6 cellular contexts compared by ENCODE assay signal in genomic region chr19:14792250-14792649, GRCh38. TPM values are rescaled to one million over a fixed set of nuclear protein-coding genes. Genes with fewer than 3 reads are reported as not detected.
"Had no signal": no experiment of that assay in that cellular context is flagged by ENCODE, and none has a peak within 500 bp of the region (broad histone marks: within the 10 kb centered on the region; RNA-seq: fewer than 3 reads in every experiment).

No MANE protein-coding gene starts in this region.

RNA-seq across cellular contexts. Expression of gene ADGRE2, which starts 13.9 kb away (rescaled TPM):
- total RNA-seq: SJSA1 had no signal

RNA-seq across cellular contexts. Expression of gene OR7A5, which starts 42.7 kb away (rescaled TPM):
- total RNA-seq: NCI-H460; Right ventricle myocardium superior; SJSA1; T-helper 1 cell treated with Interleukin-12 subunit alpha and Interleukin-12 subunit beta and Interleukin-4 antibody, amounts not matched to agents 30 ng/mL and 1 ng/mL, for 36 hours had no signal
- polyA plus RNA-seq: IgD-negative memory B cell had no signal

RNA-seq across cellular contexts. Expression of gene OR7C1, which starts 42.7 kb away (rescaled TPM):
- total RNA-seq: NCI-H460; Right ventricle myocardium superior; SJSA1; T-helper 1 cell treated with Interleukin-12 subunit alpha and Interleukin-12 subunit beta and Interleukin-4 antibody, amounts not matched to agents 30 ng/mL and 1 ng/mL, for 36 hours had no signal
- polyA plus RNA-seq: IgD-negative memory B cell had no signal

RNA-seq across cellular contexts. Expression of gene OR7A10, which starts 56.5 kb away (rescaled TPM):
- total RNA-seq: LHCN-M2; NCI-H460; Right ventricle myocardium superior; SJSA1; T-helper 1 cell treated with Interleukin-12 subunit alpha and Interleukin-12 subunit beta and Interleukin-4 antibody, amounts not matched to agents 30 ng/mL and 1 ng/mL, for 36 hours had no signal
- polyA plus RNA-seq: IgD-negative memory B cell had no signal
